Comparison of ENCODE assay signal across 13 cellular contexts in genomic region chr1:147417024-147417423, GRCh38.
DNase-seq lines count a peak whose midpoint lies in the region; ATAC-seq lines count a peak whose summit lies in the region.
"Had no signal": no experiment of that assay in that cellular context is flagged by ENCODE, and none has a peak within 500 bp of the region (broad histone marks: within the 10 kb centered on the region; RNA-seq: fewer than 3 reads in every experiment).

No MANE protein-coding gene starts in this region.

- ATAC-seq in left colon (peak; percentile 83), GM19395 (IDR thresholded peaks at IDR 0.05; ENCODE audit: unreplicated experiment) (no peak)
- ATAC-seq: A549; CD8-positive, alpha-beta T cell had no signal

- DNase-seq in NCI-H748 (lab: John Stamatoyannopoulos, UW; ENCODE audit: unreplicated experiment) (peak; percentile 13), NCI-H748 treated with DMSO at 0.1 percent for 48 hours (lab: John Stamatoyannopoulos, UW) (no peak), left colon (no peak)
- no peak for DNase-seq in effector CD4-positive, alpha-beta T cell
- DNase-seq: AML-193; Caco-2; Calu3; CD4-positive, alpha-beta T cell; CD8-positive, alpha-beta T cell; DMS79 treated with DMSO at 0.1 percent for 48 hours; GF-D8 had no signal

- intact Hi-C loops in left colon (cut with DNase I, micrococcal nuclease) = no loop called here
